Comparison of ENCODE assay signal across 10 cellular contexts in genomic region chr16:9647981-9648701, GRCh38.
DNase-seq lines count a peak whose midpoint lies in the region; ATAC-seq, FAIRE-seq and TF ChIP-seq lines count a peak whose summit lies in the region.
"Had no signal": no experiment of that assay in that cellular context is flagged by ENCODE, and none has a peak within 500 bp of the region (broad histone marks: within the 10 kb centered on the region; RNA-seq: fewer than 3 reads in every experiment).

No MANE protein-coding gene starts in this region.

- H3K79me2 ChIP-seq in H1 (ENCODE audit: control insufficient read depth in 1 of 2, insufficient read depth in 2 of 2, low read length in 2 of 2), result no peaks in the 10 kb centered on the region

- H3K4ac ChIP-seq in H1 (replicated peaks; ENCODE audit: insufficient read length, low read depth, low read length), result no peak overlapping the region

- DNase-seq in GM10248 (ENCODE audit: extremely low spot score) (peak; percentile 20), NCI-H1694 treated with DMSO at 0.1 percent for 48 hours (lab: John Stamatoyannopoulos, UW) (peak; percentile 31), H1 (ENCODE audit: low read depth in 1 of 2, low spot score in 2 of 2) (peak in 1 of 2 experiments; percentile 50), nephron progenitor cell (no peak), NCI-H345 (lab: John Stamatoyannopoulos, UW) (no peak), NOMO-1 (lab: John Stamatoyannopoulos, UW; ENCODE audit: unreplicated experiment in 2 of 2) (no peak)
- DNase-seq in CD8-positive, alpha-beta memory T cell, result no peak
- DNase-seq: activated B cell treated with CpG ODN at 0.5 μM for 24 hours had no signal

- H3K4me3 Mint-ChIP-seq in nephron progenitor cell, result no peak overlapping the region
- H3K4me3 Mint-ChIP-seq in CD8-positive, alpha-beta memory T cell, result no peak overlapping the region
- H3K4me3 Mint-ChIP-seq: activated B cell treated with CpG ODN at 0.5 μM for 24 hours; natural killer cell treated with Interleukin-12 subunit alpha and Interleukin-12 subunit beta and Interleukin-15 and Interleukin-18, amount 100 ng/mL, for 72 hours had no signal

- no peak overlapping the region for H3K56ac ChIP-seq in H1 (replicated peaks; ENCODE audit: insufficient read length, low read depth, low read length)

- H2BK20ac ChIP-seq in H1 (ENCODE audit: low read length), result no peak overlapping the region

- H3K9me3 Mint-ChIP-seq in nephron progenitor cell, result no peaks in the 10 kb centered on the region
- peaks cover 0 to 8% (median 0%) of the 10 kb centered on the region in 5 donors for H3K9me3 Mint-ChIP-seq in CD8-positive, alpha-beta memory T cell
- H3K9me3 Mint-ChIP-seq: activated B cell treated with CpG ODN at 0.5 μM for 24 hours had no signal

- H2BK15ac ChIP-seq in H1 (ENCODE audit: low read length), result no peak overlapping the region; the same call in 1 of the 2 replicates

- no peak overlapping the region for H4K91ac ChIP-seq in H1 (replicated peaks; ENCODE audit: insufficient read length, low read length)

- no peak overlapping the region for H2AK5ac ChIP-seq in H1 (ENCODE audit: low read depth, low read length)

- H3K9ac ChIP-seq in H1 (replicated peaks in 1 of 4; ENCODE audit: extremely low read depth in 1 of 4, low read depth in 3 of 4, low read length in 3 of 4), result no peak overlapping the region

- H3K4me2 ChIP-seq in H1 (ENCODE audit: insufficient read depth in 1 of 2, low read depth in 2 of 2, low read length in 2 of 2), result no peak overlapping the region

- H3K4me1 ChIP-seq in H1 (replicated peaks in 1 of 4; ENCODE audit: control insufficient read depth in 3 of 4, insufficient read depth in 4 of 4, low read length in 3 of 4), result no peaks in the 10 kb centered on the region
- no peaks in the 10 kb centered on the region for H3K4me1 ChIP-seq in CD8-positive, alpha-beta memory T cell (ENCODE audit: insufficient read depth, low read length)

- no peak for ATAC-seq in HG02870 (IDR thresholded peaks at IDR 0.05; ENCODE audit: unreplicated experiment)

- H3K36me3 ChIP-seq in H1 (ENCODE audit: control insufficient read depth in 2 of 4, insufficient read depth in 4 of 4, low read length in 3 of 4), result no peaks in the 10 kb centered on the region
- no peaks in the 10 kb centered on the region for H3K36me3 ChIP-seq in CD8-positive, alpha-beta memory T cell (ENCODE audit: insufficient read depth, low read length)

- H3K14ac ChIP-seq in H1 (ENCODE audit: insufficient read length), result no peak overlapping the region

- TF ChIP-seq CTCF in GM10248 (IDR thresholded peaks at IDR 0.05; ENCODE audit: control extremely low read depth, extremely low read depth, low read depth, missing control alignments) (peak; percentile 71), H1 (IDR thresholded peaks at IDR 0.05; ENCODE audit: control extremely low read depth in 1 of 3, insufficient read depth in 1 of 3, low read depth in 1 of 3, low read length in 3 of 3) (peak in 2 of 3 experiments; percentile 64 to 80; a peak in 3 of 4 replicates), nephron progenitor cell (IDR thresholded peaks at IDR 0.05) (peak; percentile 69)

- H3K9me3 ChIP-seq in H1 (ENCODE audit: insufficient read depth in 2 of 2, low read depth in 1 of 2, low read length in 1 of 2), result no peaks in the 10 kb centered on the region
- no peaks in the 10 kb centered on the region for H3K9me3 ChIP-seq in CD8-positive, alpha-beta memory T cell (ENCODE audit: low read length)

- no peaks in the 10 kb centered on the region for H3K36me3 Mint-ChIP-seq in nephron progenitor cell (ENCODE audit: low read depth)
- no peaks in the 10 kb centered on the region for H3K36me3 Mint-ChIP-seq in CD8-positive, alpha-beta memory T cell
- H3K36me3 Mint-ChIP-seq: natural killer cell treated with Interleukin-12 subunit alpha and Interleukin-12 subunit beta and Interleukin-15 and Interleukin-18, amount 100 ng/mL, for 72 hours had no signal

- no peak overlapping the region for H2BK5ac ChIP-seq in H1 (ENCODE audit: low read depth, low read length)

- no peaks in the 10 kb centered on the region for H3K79me1 ChIP-seq in H1 (ENCODE audit: low read depth, low read length)

- H3K27ac ChIP-seq in H1 (ENCODE audit: low read depth, low read length), result no peak overlapping the region
- H3K27ac ChIP-seq in CD8-positive, alpha-beta memory T cell (ENCODE audit: low read depth, low read length), result no peak overlapping the region

- peak; percentile 74 to 81 for TF ChIP-seq RAD21 in H1 (IDR thresholded peaks at IDR 0.05 in 1 of 2, conservative IDR thresholded peaks at IDR 0.05 in 1 of 2; ENCODE audit: low read depth in 2 of 2, low read length in 2 of 2)

- H2BK120ac ChIP-seq in H1 (replicated peaks; ENCODE audit: low read depth, low read length), result no peak overlapping the region

- H3K27ac Mint-ChIP-seq in nephron progenitor cell, result no peak overlapping the region
- no peak overlapping the region for H3K27ac Mint-ChIP-seq in CD8-positive, alpha-beta memory T cell
- H3K27ac Mint-ChIP-seq: activated B cell treated with CpG ODN at 0.5 μM for 24 hours; natural killer cell treated with Interleukin-12 subunit alpha and Interleukin-12 subunit beta and Interleukin-15 and Interleukin-18, amount 100 ng/mL, for 72 hours had no signal

- peak; percentile 86 for FAIRE-seq in H1 (lab: Jason Lieb, UNC)

- H4K5ac ChIP-seq in H1 (ENCODE audit: insufficient read length, low read depth, low read length), result no peak overlapping the region

- H3K23ac ChIP-seq in H1 (ENCODE audit: insufficient read length), result no peak overlapping the region

- H2AFZ ChIP-seq in H1 (ENCODE audit: low read length), result no peak overlapping the region

- CTCF ChIA-PET in GM10248 (lab: Yijun Ruan, JAX) (interaction anchor here (0.9 to 3.2 kb wide), 16 partner anchors 10 to 538 kb away, joined by 3 to 26 read pairs (median 5); partner anchors contain the start of gene GRIN2A), H1 (lab: Charles Lee; ENCODE audit: partially characterized antibody) (interaction anchor here (0.6 to 3.6 kb wide), 43 partner anchors 10 to 533 kb away, joined by 3 to 20 read pairs (median 4); no protein-coding TSS in a partner anchor)
- CTCF ChIA-PET in CD8-positive, alpha-beta memory T cell (lab: Charles Lee), result no interaction called here

- no peaks in the 10 kb centered on the region for H3K27me3 Mint-ChIP-seq in nephron progenitor cell (ENCODE audit: low read depth, poor library complexity)
- peaks cover 0 to 4% of the 10 kb centered on the region in 2 donors for H3K27me3 Mint-ChIP-seq in CD8-positive, alpha-beta memory T cell

- peaks cover 16% of the 10 kb centered on the region for H3K4me1 Mint-ChIP-seq in nephron progenitor cell
- H3K4me1 Mint-ChIP-seq in CD8-positive, alpha-beta memory T cell, result no peaks in the 10 kb centered on the region
- H3K4me1 Mint-ChIP-seq: activated B cell treated with CpG ODN at 0.5 μM for 24 hours had no signal

- H3K18ac ChIP-seq in H1 (ENCODE audit: extremely low read depth, low read length), result no peak overlapping the region

- H4K20me1 ChIP-seq in H1 (replicated peaks in 1 of 2; ENCODE audit: control insufficient read depth in 1 of 2, insufficient read depth in 2 of 2, low read length in 2 of 2), result no peaks in the 10 kb centered on the region

- no peak overlapping the region for H3K4me3 ChIP-seq in H1 (ENCODE audit: extremely low read depth in 1 of 4, insufficient read depth in 2 of 4, low read depth in 3 of 4, low read length in 4 of 4)
- H3K4me3 ChIP-seq in CD8-positive, alpha-beta memory T cell (ENCODE audit: low read length), result no peak overlapping the region

- TF ChIP-seq POLR2A in H1 (IDR thresholded peaks at IDR 0.05; ENCODE audit: control extremely low read depth in 1 of 2, low read depth in 2 of 2, low read length in 2 of 2), result no peak

- 69% methylated on average over 7 of the region's 7 CpGs; no CpG with 5 or more reads in 1 of the 2 experiments for WGBS in H1 (ENCODE audit: extremely low coverage in 1 of 2, insufficient coverage in 1 of 2, insufficient read length in 1 of 2, insufficient replicate concordance in 2 of 2, low coverage in 1 of 2, low lambda C conversion rate in 2 of 2, missing lambda C conversion rate in 1 of 2), 2 experiments

- H3K27me3 ChIP-seq in H1 (replicated peaks in 1 of 4; ENCODE audit: control insufficient read depth in 3 of 4, extremely low read depth in 1 of 4, insufficient read depth in 3 of 4, low read length in 3 of 4), result no peaks in the 10 kb centered on the region
- no peaks in the 10 kb centered on the region for H3K27me3 ChIP-seq in CD8-positive, alpha-beta memory T cell (ENCODE audit: insufficient read depth, low read length, poor library complexity, severe bottlenecking)

- POLR2A ChIA-PET in GM10248 (lab: Yijun Ruan, JAX) (no interaction called here), H1 (lab: Charles Lee; ENCODE audit: partially characterized antibody) (no interaction called here)
- POLR2A ChIA-PET in CD8-positive, alpha-beta memory T cell (lab: Charles Lee), result no interaction called here

- H4K8ac ChIP-seq in H1 (ENCODE audit: extremely low read depth, insufficient read depth, low read length), result no peak overlapping the region

- no peak for TF ChIP-seq EP300 in H1 (IDR thresholded peaks at IDR 0.05; ENCODE audit: borderline replicate concordance in 1 of 2, low read depth in 2 of 2, low read length in 2 of 2)

- no peaks in the 10 kb centered on the region for H3K23me2 ChIP-seq in H1 (ENCODE audit: low read depth, low read length)

- 0 out of 2 replicates have a peak overlapping the region, but pooled peaks have one; percentile 6 for H2BK12ac ChIP-seq in H1 (ENCODE audit: low read depth, low read length)

TF ChIP-seq in H1, 55 proteins besides CTCF, POLR2A, EP300 and RAD21 (continues in another document):
- no peak for TF ChIP-seq MAX (IDR thresholded peaks at IDR 0.05)
- TF ChIP-seq KDM1A (IDR thresholded peaks at IDR 0.05; ENCODE audit: borderline replicate concordance, low read length), result no peak
- TF ChIP-seq SP1 (IDR thresholded peaks at IDR 0.05; ENCODE audit: low read depth, low read length), result no peak
- TF ChIP-seq ZNF274 (IDR thresholded peaks at IDR 0.05; ENCODE audit: borderline replicate concordance, extremely low read depth, low read length), result no peak
- TF ChIP-seq CHD1 (IDR thresholded peaks at IDR 0.05; ENCODE audit: low read depth, low read length), result no peak
- no peak for TF ChIP-seq RXRA (IDR thresholded peaks at IDR 0.05; ENCODE audit: insufficient read depth, low read depth, low read length)
- no peak for TF ChIP-seq BACH1 (IDR thresholded peaks at IDR 0.05; ENCODE audit: low read length)
- no peak for TF ChIP-seq GTF2F1 (IDR thresholded peaks at IDR 0.05; ENCODE audit: borderline replicate concordance, low read depth, low read length)
- no peak for TF ChIP-seq JUN (IDR thresholded peaks at IDR 0.05; ENCODE audit: low read depth, low read length)
- TF ChIP-seq TEAD4 (IDR thresholded peaks at IDR 0.05; ENCODE audit: low read depth, low read length), result no peak

Comparison
In these comparisons a context has a peak if more than half of its experiments do, and no peak if none do; other contexts are left out.
1. DNase-seq: peak in GM10248 (single experiment) and NCI-H1694 treated with DMSO at 0.1 percent for 48 hours (single experiment); none in nephron progenitor cell (single experiment), CD8-positive, alpha-beta memory T cell (0 of 5), NCI-H345 (single experiment) and NOMO-1 (0 of 2).
2. Peak in every context shown above with its lines, with median percentiles within 50 percentile points of each other: CTCF ChIP-seq.